In genomic region chr7:136884492-136884891, GRCh38 we compare ENCODE assay signal across 25 cellular contexts. TPM values are rescaled to one million over a fixed set of nuclear protein-coding genes. Genes with fewer than 3 reads are reported as not detected.
"Had no signal": no experiment of that assay in that cellular context is flagged by ENCODE, and none has a peak within 500 bp of the region (broad histone marks: within the 10 kb centered on the region; RNA-seq: fewer than 3 reads in every experiment).

No MANE protein-coding gene starts in this region.

- H3K27me3 ChIP-seq: brain microvascular endothelial cell, hepatocyte, stomach, thyroid gland had no signal

- H3K4me1 Mint-ChIP-seq: activated T-helper 17 cell treated with anti-CD3 and anti-CD28 coated beads, Interleukin-2, amount 50 U/mL, for 72 hours; nephron; stimulated activated effector memory CD8-positive, alpha-beta T cell treated with anti-CD3 and anti-CD28 coated beads, Interleukin-12 subunit alpha, Interleukin-12 subunit beta, amount 100 ng/mL, for 72 hours had no signal

- H3K9me3 ChIP-seq: mucosa of descending colon, stomach, thyroid gland had no signal

- DNase-seq: activated CD4-positive, alpha-beta T cell treated with anti-CD3 and anti-CD28 coated beads, Interleukin-2, amount 50 U/mL, for 1 hour; activated CD8-positive, alpha-beta T cell treated with anti-CD3 and anti-CD28 coated beads for 36 hours; activated gamma-delta T cell treated with Interleukin-2 at 50 U/mL for 16 hours; activated naive CD4-positive, alpha-beta T cell treated with anti-CD3 and anti-CD28 coated beads, Interleukin-2, amount 50 U/mL, for 16 hours; activated T-cell treated with anti-CD3 and anti-CD28 coated beads, Interleukin-2, amount 50 U/mL, for 4 hours; amniotic stem cell; brain microvascular endothelial cell; central memory CD4-positive, alpha-beta T cell; effector CD4-positive, alpha-beta T cell; islet precursor cell; mucosa of descending colon; small intestine; stimulated activated CD4-positive, alpha-beta T cell treated with anti-CD3 and anti-CD28 coated beads, Interleukin-4, amount 100 ng/mL, for 24 hours; stomach; T-helper 2 cell; thyroid gland had no signal

- H3K4me3 ChIP-seq: hepatocyte, mucosa of descending colon, stomach, thyroid gland had no signal

- H3K27ac ChIP-seq: brain microvascular endothelial cell, epithelial cell of prostate, hepatocyte, stomach, thyroid gland had no signal

- H3K79me2 ChIP-seq: hepatocyte had no signal

- H3K27me3 Mint-ChIP-seq: activated CD8-positive, alpha-beta T cell treated with anti-CD3 and anti-CD28 coated beads for 36 hours; activated T-helper 17 cell treated with anti-CD3 and anti-CD28 coated beads, Interleukin-2, amount 50 U/mL, for 72 hours had no signal

- H3K27ac Mint-ChIP-seq: activated CD8-positive, alpha-beta T cell treated with anti-CD3 and anti-CD28 coated beads for 36 hours; activated T-helper 17 cell treated with anti-CD3 and anti-CD28 coated beads, Interleukin-2, amount 50 U/mL, for 72 hours; nephron; stimulated activated effector memory CD8-positive, alpha-beta T cell treated with anti-CD3 and anti-CD28 coated beads, Interleukin-12 subunit alpha, Interleukin-12 subunit beta, amount 100 ng/mL, for 72 hours had no signal

- H3K4me2 ChIP-seq: hepatocyte had no signal

- H3K36me3 Mint-ChIP-seq: stimulated activated effector memory CD8-positive, alpha-beta T cell treated with anti-CD3 and anti-CD28 coated beads, Interleukin-12 subunit alpha, Interleukin-12 subunit beta, amount 100 ng/mL, for 72 hours had no signal

- H3K36me3 ChIP-seq: brain microvascular endothelial cell, stomach, thyroid gland had no signal

- ATAC-seq: activated CD8-positive, alpha-beta T cell treated with anti-CD3 and anti-CD28 coated beads for 36 hours; activated T-cell treated with anti-CD3 and anti-CD28 coated beads, Interleukin-2, amount 50 U/mL, for 4 hours; activated T-helper 17 cell treated with anti-CD3 and anti-CD28 coated beads, Interleukin-2, amount 50 U/mL, for 72 hours; mucosa of descending colon; sciatic nerve; stimulated activated effector memory CD8-positive, alpha-beta T cell treated with anti-CD3 and anti-CD28 coated beads, Interleukin-12 subunit alpha, Interleukin-12 subunit beta, amount 100 ng/mL, for 72 hours had no signal

- H3K9me3 Mint-ChIP-seq: nephron had no signal

- H3K4me1 ChIP-seq: thyroid gland had no signal

- H3K4me3 Mint-ChIP-seq: activated CD8-positive, alpha-beta T cell treated with anti-CD3 and anti-CD28 coated beads for 36 hours; activated T-cell treated with anti-CD3 and anti-CD28 coated beads, Interleukin-2, amount 50 U/mL, for 4 hours; activated T-helper 17 cell treated with anti-CD3 and anti-CD28 coated beads, Interleukin-2, amount 50 U/mL, for 72 hours; nephron; stimulated activated effector memory CD8-positive, alpha-beta T cell treated with anti-CD3 and anti-CD28 coated beads, Interleukin-12 subunit alpha, Interleukin-12 subunit beta, amount 100 ng/mL, for 72 hours had no signal

RNA-seq across cellular contexts. Expression of gene CHRM2, which starts 16.0 kb away (rescaled TPM):
- total RNA-seq: activated CD8-positive, alpha-beta T cell treated with anti-CD3 and anti-CD28 coated beads for 36 hours; activated T-helper 17 cell treated with anti-CD3 and anti-CD28 coated beads, Interleukin-2, amount 50 U/mL, for 72 hours; astrocyte; mesenteric fat pad; posterior vena cava; sciatic nerve; thyroid gland had no signal
